In genomic region chr2:42522035-42522434, GRCh38 we compare ENCODE assay signal across 25 cellular contexts. TPM values are rescaled to one million over a fixed set of nuclear protein-coding genes. Genes with fewer than 3 reads are reported as not detected.
"Had no signal": no experiment of that assay in that cellular context is flagged by ENCODE, and none has a peak within 500 bp of the region (broad histone marks: within the 10 kb centered on the region; RNA-seq: fewer than 3 reads in every experiment).

No MANE protein-coding gene starts in this region.

- H3K9me3 ChIP-seq: left ventricle myocardium inferior, pancreas, psoas muscle, right atrium auricular region, right lobe of liver, tibial nerve, uterus had no signal

- H3K27ac Mint-ChIP-seq: mesothelial cell of epicardium; naive B cell; natural killer cell treated with Interleukin-12 subunit alpha and Interleukin-12 subunit beta and Interleukin-15 and Interleukin-18, amount 100 ng/mL, for 72 hours; stimulated activated memory B cell treated with anti-CD40 and anti-IgM and Interleukin-4, amounts not matched to agents 10 μg/mL and 1 μg/mL and 100 μg/mL, for 72 hours; type B pancreatic cell had no signal

- H3K4me3 ChIP-seq: left ventricle myocardium inferior, lung, pancreas, psoas muscle, right atrium auricular region, right lobe of liver, smooth muscle cell, tibial nerve, uterus had no signal

- H3K4me3 Mint-ChIP-seq: mesothelial cell of epicardium; naive B cell; natural killer cell treated with Interleukin-12 subunit alpha and Interleukin-12 subunit beta and Interleukin-15 and Interleukin-18, amount 100 ng/mL, for 72 hours; stimulated activated memory B cell treated with anti-CD40 and anti-IgM and Interleukin-4, amounts not matched to agents 10 μg/mL and 1 μg/mL and 100 μg/mL, for 72 hours; stimulated activated naive CD8-positive, alpha-beta T cell treated with anti-CD3 and anti-CD28 coated beads, Interleukin-15, amount 100 ng/mL, for 72 hours; type B pancreatic cell had no signal

- H3K27me3 ChIP-seq: pancreas, right atrium auricular region, right lobe of liver, tibial nerve, uterus had no signal

- H3K9me3 Mint-ChIP-seq: natural killer cell treated with Interleukin-12 subunit alpha and Interleukin-12 subunit beta and Interleukin-15 and Interleukin-18, amount 100 ng/mL, for 72 hours; stimulated activated naive CD8-positive, alpha-beta T cell treated with anti-CD3 and anti-CD28 coated beads, Interleukin-15, amount 100 ng/mL, for 72 hours; type B pancreatic cell had no signal

- DNase-seq: hippocampal formation; islet precursor cell; left ventricle myocardium inferior; mesendoderm; naive B cell; pancreas; psoas muscle; right lobe of liver; stimulated activated CD4-positive, alpha-beta T cell treated with anti-CD3 and anti-CD28 coated beads, Interleukin-1b, Interleukin-23, amount 100 ng/mL, for 48 hours; stimulated activated CD4-positive, alpha-beta T cell treated with anti-CD3 and anti-CD28 coated beads, Interleukin-2, amount 100 ng/mL, for 48 hours; stimulated activated CD4-positive, alpha-beta T cell treated with anti-CD3 and anti-CD28 coated beads, Interleukin-4, amount 100 ng/mL, for 4 hours; stimulated activated CD8-positive, alpha-beta memory T cell treated with anti-CD3 and anti-CD28 coated beads, Interleukin-4, amount 100 ng/mL, for 48 hours; stimulated activated naive CD4-positive, alpha-beta T cell treated with Interleukin-2 at 50 U/mL for 16 hours; stimulated activated naive CD8-positive, alpha-beta T cell treated with anti-CD3 and anti-CD28 coated beads, Interleukin-15, amount 100 ng/mL, for 72 hours; substantia nigra; uterus had no signal

- H3K36me3 Mint-ChIP-seq: mesothelial cell of epicardium; naive B cell; natural killer cell treated with Interleukin-12 subunit alpha and Interleukin-12 subunit beta and Interleukin-15 and Interleukin-18, amount 100 ng/mL, for 72 hours; stimulated activated memory B cell treated with anti-CD40 and anti-IgM and Interleukin-4, amounts not matched to agents 10 μg/mL and 1 μg/mL and 100 μg/mL, for 72 hours; type B pancreatic cell had no signal

- H3K27me3 Mint-ChIP-seq: stimulated activated memory B cell treated with anti-CD40 and anti-IgM and Interleukin-4, amounts not matched to agents 10 μg/mL and 1 μg/mL and 100 μg/mL, for 72 hours; stimulated activated naive CD8-positive, alpha-beta T cell treated with anti-CD3 and anti-CD28 coated beads, Interleukin-15, amount 100 ng/mL, for 72 hours; type B pancreatic cell had no signal

- H3K27ac ChIP-seq: left ventricle myocardium inferior, pancreas, psoas muscle, right atrium auricular region, right lobe of liver, tibial nerve, uterus had no signal

- H3K36me3 ChIP-seq: left ventricle myocardium inferior, pancreas, right atrium auricular region, right lobe of liver, tibial nerve, uterus had no signal

- H3K4me1 Mint-ChIP-seq: naive B cell; stimulated activated memory B cell treated with anti-CD40 and anti-IgM and Interleukin-4, amounts not matched to agents 10 μg/mL and 1 μg/mL and 100 μg/mL, for 72 hours had no signal

- ATAC-seq: natural killer cell treated with Interleukin-12 subunit alpha and Interleukin-12 subunit beta and Interleukin-15 and Interleukin-18, amount 100 ng/mL, for 72 hours; pancreas; psoas muscle; right lobe of liver; stimulated activated memory B cell treated with anti-CD40 and anti-IgM and Interleukin-4, amounts not matched to agents 10 μg/mL and 1 μg/mL and 100 μg/mL, for 72 hours; stimulated activated naive CD8-positive, alpha-beta T cell treated with anti-CD3 and anti-CD28 coated beads, Interleukin-15, amount 100 ng/mL, for 72 hours had no signal

- H3K4me1 ChIP-seq: left ventricle myocardium inferior, pancreas, psoas muscle, right atrium auricular region, right lobe of liver, tibial nerve, uterus had no signal

RNA-seq across cellular contexts. Expression of gene KCNG3, which starts 28.3 kb away (rescaled TPM):
- total RNA-seq: left ventricle myocardium inferior; natural killer cell treated with Interleukin-12 subunit alpha and Interleukin-12 subunit beta and Interleukin-15 and Interleukin-18, amount 100 ng/mL, for 72 hours; psoas muscle; right atrium auricular region; smooth muscle cell; ureter had no signal
- polyA plus RNA-seq: psoas muscle, smooth muscle cell had no signal
